ENCODE assay signal across 1 cellular context in the genomic region with DNA sequence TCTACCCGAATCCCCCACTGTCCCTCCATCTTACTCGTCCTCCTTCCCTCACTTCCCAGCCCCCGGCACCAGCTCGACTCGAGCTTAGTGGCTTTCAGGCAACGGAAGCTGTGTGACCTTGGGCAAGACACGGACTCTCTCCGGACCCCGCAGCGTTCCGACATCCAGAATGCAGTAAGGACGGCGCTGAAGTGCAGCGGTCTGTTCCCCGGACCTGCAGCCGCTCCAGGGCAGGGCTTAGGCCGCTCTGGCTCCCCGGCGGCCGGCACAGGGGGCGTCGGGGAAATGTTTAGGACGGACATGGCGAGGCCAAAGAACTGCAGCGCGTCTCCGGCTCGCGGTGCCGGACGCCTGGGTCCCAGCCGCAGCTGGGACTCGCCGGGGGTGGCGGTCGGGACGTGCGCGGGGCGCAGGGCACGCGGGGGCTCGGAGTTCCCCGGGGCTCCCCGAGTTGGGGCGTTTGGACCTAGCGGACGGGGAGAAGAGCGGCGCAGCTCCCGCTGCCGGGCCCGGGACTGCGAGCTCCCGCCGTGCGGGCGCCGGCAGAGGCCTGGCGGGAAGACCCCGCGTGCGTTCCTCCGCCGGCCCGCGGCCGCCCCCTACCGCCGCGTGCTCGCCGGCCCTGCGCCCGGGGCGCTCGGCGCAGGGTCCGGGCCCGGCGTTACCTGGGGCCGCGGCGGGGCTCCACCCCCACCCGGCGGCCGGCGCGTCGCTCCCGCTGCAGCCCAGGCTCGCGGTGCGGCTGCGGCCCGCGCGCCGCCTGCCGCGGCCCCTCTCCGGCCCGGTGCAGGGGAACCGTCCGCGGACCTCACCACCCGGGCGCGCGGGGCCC.
TF ChIP-seq lines count a peak whose summit lies in the region.

No MANE protein-coding gene starts in this region.

TF ChIP-seq in HCT116, 20 proteins besides CTCF, POLR2A, EP300 and RAD21 (continued from another document):
- TF ChIP-seq, protein P1, sequence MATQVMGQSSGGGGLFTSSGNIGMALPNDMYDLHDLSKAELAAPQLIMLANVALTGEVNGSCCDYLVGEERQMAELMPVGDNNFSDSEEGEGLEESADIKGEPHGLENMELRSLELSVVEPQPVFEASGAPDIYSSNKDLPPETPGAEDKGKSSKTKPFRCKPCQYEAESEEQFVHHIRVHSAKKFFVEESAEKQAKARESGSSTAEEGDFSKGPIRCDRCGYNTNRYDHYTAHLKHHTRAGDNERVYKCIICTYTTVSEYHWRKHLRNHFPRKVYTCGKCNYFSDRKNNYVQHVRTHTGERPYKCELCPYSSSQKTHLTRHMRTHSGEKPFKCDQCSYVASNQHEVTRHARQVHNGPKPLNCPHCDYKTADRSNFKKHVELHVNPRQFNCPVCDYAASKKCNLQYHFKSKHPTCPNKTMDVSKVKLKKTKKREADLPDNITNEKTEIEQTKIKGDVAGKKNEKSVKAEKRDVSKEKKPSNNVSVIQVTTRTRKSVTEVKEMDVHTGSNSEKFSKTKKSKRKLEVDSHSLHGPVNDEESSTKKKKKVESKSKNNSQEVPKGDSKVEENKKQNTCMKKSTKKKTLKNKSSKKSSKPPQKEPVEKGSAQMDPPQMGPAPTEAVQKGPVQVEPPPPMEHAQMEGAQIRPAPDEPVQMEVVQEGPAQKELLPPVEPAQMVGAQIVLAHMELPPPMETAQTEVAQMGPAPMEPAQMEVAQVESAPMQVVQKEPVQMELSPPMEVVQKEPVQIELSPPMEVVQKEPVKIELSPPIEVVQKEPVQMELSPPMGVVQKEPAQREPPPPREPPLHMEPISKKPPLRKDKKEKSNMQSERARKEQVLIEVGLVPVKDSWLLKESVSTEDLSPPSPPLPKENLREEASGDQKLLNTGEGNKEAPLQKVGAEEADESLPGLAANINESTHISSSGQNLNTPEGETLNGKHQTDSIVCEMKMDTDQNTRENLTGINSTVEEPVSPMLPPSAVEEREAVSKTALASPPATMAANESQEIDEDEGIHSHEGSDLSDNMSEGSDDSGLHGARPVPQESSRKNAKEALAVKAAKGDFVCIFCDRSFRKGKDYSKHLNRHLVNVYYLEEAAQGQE (IDR thresholded peaks at IDR 0.05; ENCODE audit: low read depth): no peak
- TF ChIP-seq YY1 (IDR thresholded peaks at IDR 0.05; ENCODE audit: extremely low read depth, insufficient replicate concordance, low read depth, low read length): no peak
